Comparison of ENCODE assay signal across 8 cellular contexts in the genomic region with DNA sequence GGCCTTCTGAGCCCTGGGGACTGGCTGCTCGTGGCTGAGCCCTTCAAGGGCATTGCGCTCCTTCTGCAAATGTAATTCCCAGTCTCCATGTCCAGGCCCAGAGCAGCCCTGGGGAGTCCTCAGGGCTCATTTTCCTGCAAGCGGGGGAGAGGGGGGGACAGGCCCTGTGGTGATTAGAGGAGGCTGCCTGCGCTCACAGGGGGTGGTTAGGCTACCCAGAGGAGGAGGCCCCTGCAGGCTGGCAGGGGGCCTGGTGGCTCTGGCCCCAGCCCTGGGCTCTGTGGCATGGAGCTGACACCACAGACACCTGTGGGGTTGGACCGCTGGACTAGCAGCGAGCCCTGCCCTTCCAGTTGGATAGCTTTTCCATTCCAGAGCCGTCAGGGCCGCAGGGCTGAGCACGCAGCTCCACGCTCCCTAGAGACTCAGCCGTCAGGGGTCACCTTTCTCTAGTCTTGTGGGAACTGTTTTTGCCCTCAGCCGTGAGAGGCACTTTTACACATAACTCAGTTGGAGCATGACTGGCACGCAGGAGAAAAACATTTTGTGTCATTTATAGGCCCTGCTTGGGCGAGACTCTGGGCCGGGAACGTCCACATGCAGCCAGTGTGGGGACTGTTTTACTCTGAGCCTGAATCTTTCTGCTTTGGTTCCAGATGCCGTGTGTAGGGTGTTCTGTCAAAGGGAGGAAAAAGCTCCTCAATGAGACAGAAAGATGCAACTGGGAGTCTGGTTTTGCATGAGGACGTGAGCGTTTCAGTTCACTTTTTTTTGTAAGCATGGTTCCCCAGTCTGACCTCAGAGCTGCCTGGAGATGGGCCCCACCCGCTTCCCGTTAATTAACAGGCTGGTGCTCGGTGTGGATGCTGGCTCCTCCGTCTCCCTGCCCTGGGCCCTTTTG. TPM values are rescaled to one million over a fixed set of nuclear protein-coding genes. Genes with fewer than 3 reads are reported as not detected.
A peak's percentile ranks its signal among the peaks of the same experiment; 100 is the strongest.
DNase-seq lines count a peak whose midpoint lies in the region; ATAC-seq and TF ChIP-seq lines count a peak whose summit lies in the region.

No MANE protein-coding gene starts in this region.

- no TSS peak for BruUV-seq in Panc1 (replicated peaks; lab: Mats Ljungman, UMichigan)

- peaks cover 3% of the 10 kb centered on the region; the same call in 1 of the 2 replicates for H3K36me3 ChIP-seq in Panc1 (ENCODE audit: control insufficient read depth, insufficient read depth, low read length)

- CTCF ChIA-PET in Panc1 (lab: Charles Lee), result no interaction called here

- no peaks in the 10 kb centered on the region for H3K9me3 Mint-ChIP-seq in activated T-cell treated with anti-CD3 and anti-CD28 coated beads, Interleukin-2, amount 50 U/mL, for 4 hours

- intact Hi-C loops in Panc1 (cut with micrococcal nuclease; ENCODE audit: unreplicated experiment), result no loop called here

- DNase-seq in Panc1 (ENCODE audit: low read depth, low spot score), result no peak
- DNase-seq in activated T-cell treated with anti-CD3 and anti-CD28 coated beads for 4 hours, result no peak
- DNase-seq in T-helper 1 cell, result no peak
- DNase-seq in GF-D8 (lab: John Stamatoyannopoulos, UW), result no peak
- no peak for DNase-seq in activated T-cell treated with anti-CD3 and anti-CD28 coated beads, Interleukin-2, amount 50 U/mL, for 4 hours

- H3K36me3 Mint-ChIP-seq in activated T-cell treated with anti-CD3 and anti-CD28 coated beads, Interleukin-2, amount 50 U/mL, for 4 hours (ENCODE audit: insufficient read depth), result no peaks in the 10 kb centered on the region

- TF ChIP-seq CTCF in Panc1 (IDR thresholded peaks at IDR 0.05), result no peak

- POLR2A ChIA-PET in Panc1 (lab: Charles Lee), result interaction anchor here (0.7 kb wide), 1 partner anchor 22 kb away, joined by 3 read pairs; no protein-coding TSS in a partner anchor

- in situ Hi-C loops in Panc1 (cut with HindIII; ENCODE audit: low pct_unique_long_range_greater_than_20kb, low sequenced_read_pairs), result no loop called here

- no peaks in the 10 kb centered on the region for H3K27me3 Mint-ChIP-seq in activated T-cell treated with anti-CD3 and anti-CD28 coated beads, Interleukin-2, amount 50 U/mL, for 4 hours (ENCODE audit: low read depth)

- peak overlapping the region; percentile 48 for H3K27ac ChIP-seq in Panc1 (ENCODE audit: low read length)
- H3K27ac ChIP-seq in layer of hippocampus (ENCODE audit: low read depth, low read length), result peak overlapping the region; percentile 30

- no peaks in the 10 kb centered on the region for H3K4me1 Mint-ChIP-seq in activated T-cell treated with anti-CD3 and anti-CD28 coated beads, Interleukin-2, amount 50 U/mL, for 4 hours (ENCODE audit: low read depth)

- H3K9me3 ChIP-seq in Panc1 (ENCODE audit: control insufficient read depth, insufficient read depth, low read depth, low read length), result no peaks in the 10 kb centered on the region

- H3K4me3 Mint-ChIP-seq in activated T-cell treated with anti-CD3 and anti-CD28 coated beads, Interleukin-2, amount 50 U/mL, for 4 hours, result no peak overlapping the region

- ATAC-seq in GM18517 (IDR thresholded peaks at IDR 0.05; ENCODE audit: unreplicated experiment) (peak; percentile 63), HG02642 (IDR thresholded peaks at IDR 0.05; ENCODE audit: poor library complexity, unreplicated experiment) (peak; percentile 68), Panc1 (peak; percentile 3; the same call in 1 of the 2 replicates)
- ATAC-seq in activated T-cell treated with anti-CD3 and anti-CD28 coated beads, Interleukin-2, amount 50 U/mL, for 4 hours, result no peak

- H3K4me1 ChIP-seq in Panc1 (ENCODE audit: control insufficient read depth, insufficient read depth, low read length), result peaks cover 50% of the 10 kb centered on the region

- no peak overlapping the region for H3K4me3 ChIP-seq in Panc1 (ENCODE audit: low read depth in 2 of 2, low read length in 2 of 2)

- no peaks in the 10 kb centered on the region for H3K27me3 ChIP-seq in Panc1 (ENCODE audit: control insufficient read depth, insufficient read depth, low read length)
- no peaks in the 10 kb centered on the region for H3K27me3 ChIP-seq in layer of hippocampus (ENCODE audit: control insufficient read depth, insufficient read depth, low read length)

RNA-seq across cellular contexts. Expression of gene LRP5, which starts 58.1 kb away (rescaled TPM):
- total RNA-seq in Panc1 (2021; ENCODE audit: unreplicated experiment), result 171 TPM
- polyA plus RNA-seq in Panc1 (2012; ENCODE audit: insufficient read length), result 357 TPM
- total RNA-seq in activated T-cell treated with anti-CD3 and anti-CD28 coated beads, Interleukin-2, amount 50 U/mL, for 4 hours, result 1 to 10 TPM; 7.7 to 8.5 (median 7.9) TPM

Comparison
In these comparisons a context has a peak if more than half of its experiments do, and no peak if none do; other contexts are left out.
1. ATAC-seq: peak in GM18517 (single experiment), HG02642 (single experiment) and Panc1 (single experiment); none in activated T-cell treated with anti-CD3 and anti-CD28 coated beads, Interleukin-2, amount 50 U/mL, for 4 hours (0 of 2).
2. RNA of gene LRP5, which starts 58.1 kb away (total RNA-seq): 171 TPM in Panc1 (single experiment); 7.7 to 8.5 TPM in activated T-cell treated with anti-CD3 and anti-CD28 coated beads, Interleukin-2, amount 50 U/mL, for 4 hours; every median in the first group is over 10 times any median in the second.